22 cellular contexts compared by ENCODE assay signal in the genomic region with DNA sequence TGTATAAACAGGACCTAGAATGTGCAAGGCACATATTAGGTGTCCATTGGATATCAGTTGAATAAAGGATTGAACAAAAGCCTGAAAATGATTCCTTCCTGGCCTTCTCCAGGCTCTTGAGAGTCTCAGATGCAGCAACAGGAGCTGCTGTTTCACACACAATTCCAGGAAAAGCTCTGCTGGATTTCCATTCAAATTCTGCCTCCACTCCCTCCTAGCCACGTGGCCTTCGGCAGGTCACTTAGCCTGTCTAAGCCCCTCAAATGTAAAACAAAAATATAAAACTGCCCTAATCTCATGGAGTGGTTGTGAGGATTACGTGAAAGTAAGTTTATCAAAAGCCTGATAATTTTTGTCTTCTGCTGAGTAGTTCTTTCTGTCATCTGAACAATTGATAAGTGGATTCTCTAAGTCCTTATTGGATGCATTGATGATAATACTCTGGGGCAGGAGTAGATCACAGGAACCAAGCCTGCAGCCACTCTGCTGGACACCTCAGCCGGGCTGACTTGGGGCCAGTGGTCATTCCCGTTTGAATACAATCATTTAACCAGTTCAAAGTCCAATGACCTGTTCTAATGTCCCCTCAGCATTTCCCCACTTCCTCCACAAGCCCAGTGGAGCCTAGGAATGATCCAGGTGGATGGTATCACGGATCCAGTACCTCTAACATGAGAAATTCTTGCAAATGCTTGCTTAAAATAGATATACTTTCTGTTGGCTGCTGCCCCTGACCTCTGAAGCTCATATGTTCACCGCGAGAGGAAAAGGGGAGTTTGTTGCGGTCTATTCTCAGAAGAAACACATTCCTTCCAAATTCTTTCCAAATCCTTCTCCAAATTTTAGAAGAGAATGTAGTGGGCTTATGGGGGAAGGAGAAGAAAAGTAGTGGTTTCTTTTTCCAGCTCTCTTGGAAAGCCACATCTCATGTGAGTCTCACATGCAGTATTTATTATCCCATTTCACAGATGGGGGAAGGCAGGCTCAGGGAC.
"Had no signal": no experiment of that assay in that cellular context is flagged by ENCODE, and none has a peak within 500 bp of the region (broad histone marks: within the 10 kb centered on the region; RNA-seq: fewer than 3 reads in every experiment).

No MANE protein-coding gene starts in this region.

- DNase-seq: activated CD4-positive, CD25-positive, alpha-beta regulatory T cell treated with anti-CD3 and anti-CD28 coated beads, Interleukin-2, amount 50 U/mL, for 72 hours; activated naive CD4-positive, alpha-beta T cell treated with anti-CD3 and anti-CD28 coated beads for 36 hours; activated naive CD8-positive, alpha-beta T cell treated with anti-CD3 and anti-CD28 coated beads, Interleukin-2, amount 50 U/mL, for 24 hours; activated T-cell treated with anti-CD3 and anti-CD28 coated beads for 4 hours; caudate nucleus; colonic mucosa; effector CD4-positive, alpha-beta T cell; heart right ventricle; mucosa of descending colon; naive thymus-derived CD4-positive, alpha-beta T cell; stimulated activated CD4-positive, alpha-beta T cell treated with anti-CD3 and anti-CD28 coated beads, Interleukin-4, amount 100 ng/mL, for 4 hours; stimulated activated CD8-positive, alpha-beta memory T cell treated with anti-CD3 and anti-CD28 coated beads, Interleukin-4, amount 100 ng/mL, for 48 hours; T-cell; T-helper 9 cell had no signal

- FAIRE-seq: islet of Langerhans, pancreas had no signal

- H3K36me3 ChIP-seq: colonic mucosa, gastroesophageal sphincter, heart right ventricle, left lung, pancreas, suprapubic skin had no signal

- ATAC-seq: activated naive CD8-positive, alpha-beta T cell treated with anti-CD3 and anti-CD28 coated beads, Interleukin-2, amount 50 U/mL, for 24 hours; gastroesophageal sphincter; left lung; mucosa of descending colon; naive thymus-derived CD4-positive, alpha-beta T cell; pancreas; T-cell had no signal

- H3K4me1 Mint-ChIP-seq: activated naive CD8-positive, alpha-beta T cell treated with anti-CD3 and anti-CD28 coated beads, Interleukin-2, amount 50 U/mL, for 24 hours; T-cell had no signal

- H3K27ac Mint-ChIP-seq: activated naive CD4-positive, alpha-beta T cell treated with anti-CD3 and anti-CD28 coated beads for 36 hours; activated naive CD8-positive, alpha-beta T cell treated with anti-CD3 and anti-CD28 coated beads, Interleukin-2, amount 50 U/mL, for 24 hours; activated T-helper 2 cell treated with anti-CD3 and anti-CD28 coated beads, Interferon-gamma antibody, Interleukin-2, Interleukin-4, amounts not matched to agents 10 μg/mL and 5 μg/mL and 100 μg/mL, durations not matched to agents 14 hours and 24 hours and 36 hours; naive thymus-derived CD4-positive, alpha-beta T cell; stimulated activated naive CD8-positive, alpha-beta T cell treated with anti-CD3 and anti-CD28 coated beads, Interleukin-15, Interleukin-2, amounts not matched to agents 100 ng/mL and 50 ng/mL, for 24 hours; T-cell; type B pancreatic cell had no signal

- H3K9me3 Mint-ChIP-seq: activated naive CD4-positive, alpha-beta T cell treated with anti-CD3 and anti-CD28 coated beads for 36 hours; activated naive CD8-positive, alpha-beta T cell treated with anti-CD3 and anti-CD28 coated beads, Interleukin-2, amount 50 U/mL, for 24 hours; activated T-helper 2 cell treated with anti-CD3 and anti-CD28 coated beads, Interferon-gamma antibody, Interleukin-2, Interleukin-4, amounts not matched to agents 10 μg/mL and 5 μg/mL and 100 μg/mL, durations not matched to agents 14 hours and 24 hours and 36 hours; stimulated activated naive CD8-positive, alpha-beta T cell treated with anti-CD3 and anti-CD28 coated beads, Interleukin-15, Interleukin-2, amounts not matched to agents 100 ng/mL and 50 ng/mL, for 24 hours; T-cell; type B pancreatic cell had no signal

- H3K36me3 Mint-ChIP-seq: T-cell, type B pancreatic cell had no signal

- H3K4me1 ChIP-seq: colonic mucosa, gastroesophageal sphincter, left lung, pancreas had no signal

- H3K27me3 ChIP-seq: colonic mucosa, pancreas had no signal

- H3K27ac ChIP-seq: colonic mucosa, gastroesophageal sphincter, heart right ventricle, left lung, pancreas, suprapubic skin had no signal

- H3K4me3 ChIP-seq: colonic mucosa, gastroesophageal sphincter, heart right ventricle, left lung, mucosa of descending colon, pancreas, suprapubic skin had no signal

- H3K4me3 Mint-ChIP-seq: activated naive CD4-positive, alpha-beta T cell treated with anti-CD3 and anti-CD28 coated beads for 36 hours; activated naive CD8-positive, alpha-beta T cell treated with anti-CD3 and anti-CD28 coated beads, Interleukin-2, amount 50 U/mL, for 24 hours; naive thymus-derived CD4-positive, alpha-beta T cell; stimulated activated naive CD8-positive, alpha-beta T cell treated with anti-CD3 and anti-CD28 coated beads, Interleukin-15, Interleukin-2, amounts not matched to agents 100 ng/mL and 50 ng/mL, for 24 hours; T-cell; type B pancreatic cell had no signal

- H3K9me3 ChIP-seq: colonic mucosa, gastroesophageal sphincter, heart right ventricle, left lung, mucosa of descending colon, pancreas, suprapubic skin had no signal
